Comparison of ENCODE assay signal across 18 cellular contexts in the genomic region with DNA sequence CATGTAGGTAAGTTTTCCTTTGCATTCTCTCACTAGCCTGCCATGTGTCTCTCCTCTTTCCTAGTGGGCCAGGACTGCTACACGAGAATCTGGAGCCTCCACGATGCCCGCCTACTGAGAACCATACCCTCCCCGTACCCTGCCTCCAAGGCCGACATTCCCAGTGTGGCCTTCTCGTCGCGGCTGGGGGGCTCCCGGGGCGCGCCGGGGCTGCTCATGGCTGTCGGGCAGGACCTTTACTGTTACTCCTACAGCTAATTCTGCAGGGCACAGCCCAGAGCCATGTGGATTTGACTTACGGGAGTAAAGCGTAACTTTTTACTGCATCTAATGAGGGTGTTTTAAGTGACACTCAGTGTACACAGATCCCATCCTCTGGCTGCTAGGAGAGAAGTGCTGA. TPM values are rescaled to one million over a fixed set of nuclear protein-coding genes. Genes with fewer than 3 reads are reported as not detected.
DNase-seq lines count a peak whose midpoint lies in the region; ATAC-seq and TF ChIP-seq lines count a peak whose summit lies in the region.
"Had no signal": no experiment of that assay in that cellular context is flagged by ENCODE, and none has a peak within 500 bp of the region (broad histone marks: within the 10 kb centered on the region; RNA-seq: fewer than 3 reads in every experiment).

No MANE protein-coding gene starts in this region.

- no peaks in the 10 kb centered on the region for H3K4me1 Mint-ChIP-seq in activated naive CD4-positive, alpha-beta T cell treated with anti-CD3 and anti-CD28 coated beads, Interleukin-2, amount 50 U/mL, for 24 hours
- no peaks in the 10 kb centered on the region for H3K4me1 Mint-ChIP-seq in endothelial cell (ENCODE audit: unreplicated experiment)
- H3K4me1 Mint-ChIP-seq: B cell had no signal

- ATAC-seq in GM18873 (IDR thresholded peaks at IDR 0.05; ENCODE audit: low FRiP score, unreplicated experiment): no peak
- ATAC-seq: A549; CD8-positive, alpha-beta T cell; GM12878 had no signal

- peak overlapping the region; percentile 17 for H3K27ac Mint-ChIP-seq in activated naive CD4-positive, alpha-beta T cell treated with anti-CD3 and anti-CD28 coated beads, Interleukin-2, amount 50 U/mL, for 24 hours
- no peak overlapping the region for H3K27ac Mint-ChIP-seq in endothelial cell (ENCODE audit: unreplicated experiment)
- H3K27ac Mint-ChIP-seq: B cell; CD4-positive, alpha-beta T cell; CD8-positive, alpha-beta T cell had no signal

- DNase-seq in activated naive CD4-positive, alpha-beta T cell treated with Interleukin-2 at 50 U/mL for 16 hours: no peak
- DNase-seq in endothelial cell (ENCODE audit: low spot score) (no peak), DMS153 treated with DMSO at 0.1 percent for 48 hours (lab: John Stamatoyannopoulos, UW; ENCODE audit: unreplicated experiment) (no peak)
- DNase-seq: AML-193; Caco-2; Calu3; CD4-positive, alpha-beta T cell; CD8-positive, alpha-beta T cell; DMS53; DMS79; DND-41; EL; GDM1 had no signal

- no peak for TF ChIP-seq CTCF in endothelial cell (IDR thresholded peaks at IDR 0.05; ENCODE audit: unreplicated experiment)

- H3K27me3 Mint-ChIP-seq in activated naive CD4-positive, alpha-beta T cell treated with anti-CD3 and anti-CD28 coated beads, Interleukin-2, amount 50 U/mL, for 24 hours: no peaks in the 10 kb centered on the region
- H3K27me3 Mint-ChIP-seq in endothelial cell (ENCODE audit: unreplicated experiment): peaks cover 4% of the 10 kb centered on the region
- H3K27me3 Mint-ChIP-seq: B cell; CD4-positive, alpha-beta T cell had no signal

- peaks cover 13% of the 10 kb centered on the region for H3K36me3 Mint-ChIP-seq in activated naive CD4-positive, alpha-beta T cell treated with anti-CD3 and anti-CD28 coated beads, Interleukin-2, amount 50 U/mL, for 24 hours
- H3K36me3 Mint-ChIP-seq in endothelial cell (ENCODE audit: low read depth, unreplicated experiment): peaks cover 14% of the 10 kb centered on the region

- H3K4me3 Mint-ChIP-seq in activated naive CD4-positive, alpha-beta T cell treated with anti-CD3 and anti-CD28 coated beads, Interleukin-2, amount 50 U/mL, for 24 hours: no peak overlapping the region
- H3K4me3 Mint-ChIP-seq in endothelial cell (ENCODE audit: unreplicated experiment): peak overlapping the region; percentile 56
- H3K4me3 Mint-ChIP-seq: B cell; CD4-positive, alpha-beta T cell; CD8-positive, alpha-beta T cell had no signal

- no peaks in the 10 kb centered on the region for H3K9me3 Mint-ChIP-seq in activated naive CD4-positive, alpha-beta T cell treated with anti-CD3 and anti-CD28 coated beads, Interleukin-2, amount 50 U/mL, for 24 hours
- H3K9me3 Mint-ChIP-seq in endothelial cell (ENCODE audit: unreplicated experiment): no peaks in the 10 kb centered on the region
- H3K9me3 Mint-ChIP-seq: CD4-positive, alpha-beta T cell; CD8-positive, alpha-beta T cell had no signal

RNA-seq across cellular contexts. Expression of a gene that starts 32.3 kb away (rescaled TPM):
- 7.7 TPM for total RNA-seq in endothelial cell (ENCODE audit: unreplicated experiment)
